ENCODE assay signal across 17 cellular contexts in the genomic region with DNA sequence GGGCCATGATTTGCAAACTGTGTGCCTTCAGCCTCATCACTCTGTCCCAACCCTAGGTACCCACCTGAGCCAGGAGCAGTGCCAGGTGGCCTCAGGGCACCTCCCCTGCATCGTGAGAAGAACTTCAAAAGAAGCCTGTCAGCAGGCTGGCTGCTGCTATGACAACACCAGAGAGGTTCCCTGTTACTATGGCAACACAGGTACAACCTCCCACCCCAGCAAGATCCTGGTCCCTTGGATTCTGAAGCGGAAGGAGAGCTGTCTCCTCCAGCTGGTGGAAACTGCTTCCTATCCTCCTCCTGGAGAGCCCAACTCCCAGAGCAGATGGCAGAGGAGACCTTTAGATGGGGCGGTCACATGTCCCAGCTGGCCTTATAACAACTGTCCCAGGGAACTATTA. TPM values are rescaled to one million over a fixed set of nuclear protein-coding genes. Genes with fewer than 3 reads are reported as not detected.
DNase-seq lines count a peak whose midpoint lies in the region; ATAC-seq, FAIRE-seq and TF ChIP-seq lines count a peak whose summit lies in the region.
"Had no signal": no experiment of that assay in that cellular context is flagged by ENCODE, and none has a peak within 500 bp of the region (broad histone marks: within the 10 kb centered on the region; RNA-seq: fewer than 3 reads in every experiment).

No MANE protein-coding gene starts in this region.

- peak; percentile 10 for DNase-seq in SK-N-SH
- DNase-seq in NCI-H146 (lab: John Stamatoyannopoulos, UW), result peak; percentile 83
- DNase-seq in bronchial epithelial cell (ENCODE audit: low read depth), result no peak
- DNase-seq in psoas muscle, result no peak
- DNase-seq in MG63, result no peak
- DNase-seq in endothelial cell (ENCODE audit: low spot score), result no peak
- DNase-seq in NOMO-1 treated with DMSO at 0.1 percent for 48 hours (lab: John Stamatoyannopoulos, UW; ENCODE audit: unreplicated experiment), result no peak
- DNase-seq: activated T-cell treated with anti-CD3 and anti-CD28 coated beads for 4 hours, NCI-H82 had no signal

- POLR2A ChIA-PET in SK-N-SH (lab: Yijun Ruan, JAX), result no interaction called here

- no peak overlapping the region for H2AFZ ChIP-seq in SK-N-SH (ENCODE audit: low read depth)

- H3K27me3 ChIP-seq in SK-N-SH (ENCODE audit: insufficient read depth) (no peaks in the 10 kb centered on the region), bronchial epithelial cell (ENCODE audit: control insufficient read depth, insufficient read depth, low read length) (no peaks in the 10 kb centered on the region), psoas muscle (ENCODE audit: insufficient read depth in 3 of 3, low read length in 2 of 3) (no peaks in the 10 kb centered on the region), MG63 (no peaks in the 10 kb centered on the region)
- H3K27me3 ChIP-seq: adrenal gland had no signal

- H3K4me2 ChIP-seq in SK-N-SH, result no peak overlapping the region

- no peak for ATAC-seq in SK-N-SH treated with all-trans-retinoic acid at 6 μM for 48 hours
- ATAC-seq in psoas muscle, result no peak
- ATAC-seq: stimulated activated effector memory CD8-positive, alpha-beta T cell treated with anti-CD3 and anti-CD28 coated beads, Interleukin-12 subunit alpha, Interleukin-12 subunit beta, amount 100 ng/mL, for 72 hours; WTC11 had no signal

- no peak for TF ChIP-seq RAD21 in SK-N-SH (IDR thresholded peaks at IDR 0.05; ENCODE audit: low read length)

- no peak for TF ChIP-seq EP300 in SK-N-SH (IDR thresholded peaks at IDR 0.05; ENCODE audit: borderline replicate concordance in 1 of 2, low read depth in 1 of 2, low read length in 1 of 2)

- peaks cover 0 to 8% of the 10 kb centered on the region in 2 experiments; a peak in 1 of 4 replicates for H3K4me1 ChIP-seq in SK-N-SH (ENCODE audit: control insufficient read depth in 1 of 2, insufficient read depth in 2 of 2, low read depth in 1 of 2, low read length in 1 of 2)
- H3K4me1 ChIP-seq in psoas muscle, result peaks cover 37% of the 10 kb centered on the region

- no peak overlapping the region for H3K4me3 Mint-ChIP-seq in endothelial cell (ENCODE audit: unreplicated experiment)
- H3K4me3 Mint-ChIP-seq: dendritic cell treated with granulocyte-macrophage colony-stimulating factor and Interleukin-4, amounts not matched to agents 40 ng/mL and 50 ng/mL, for 4 days; stimulated activated effector memory CD8-positive, alpha-beta T cell treated with anti-CD3 and anti-CD28 coated beads, Interleukin-12 subunit alpha, Interleukin-12 subunit beta, amount 100 ng/mL, for 72 hours; WTC11 had no signal

- no peak overlapping the region for H3K27ac ChIP-seq in SK-N-SH (ENCODE audit: low read depth in 2 of 2, low read length in 1 of 2)
- peak overlapping the region; percentile 4 for H3K27ac ChIP-seq in psoas muscle
- H3K27ac ChIP-seq: adrenal gland, SK-N-MC had no signal

- WGBS in SK-N-SH (ENCODE audit: low lambda C conversion rate), result 100% methylated on average over 2 of the region's 3 CpGs
- 56 to 70% (median 67%) methylated on average over 3 of the region's 3 CpGs for WGBS in psoas muscle, 3 donors

- no peaks in the 10 kb centered on the region for H3K36me3 Mint-ChIP-seq in endothelial cell (ENCODE audit: low read depth, unreplicated experiment)
- H3K36me3 Mint-ChIP-seq: stimulated activated effector memory CD8-positive, alpha-beta T cell treated with anti-CD3 and anti-CD28 coated beads, Interleukin-12 subunit alpha, Interleukin-12 subunit beta, amount 100 ng/mL, for 72 hours; WTC11 had no signal

- peaks cover 3% of the 10 kb centered on the region for H3K4me1 Mint-ChIP-seq in endothelial cell (ENCODE audit: unreplicated experiment)
- H3K4me1 Mint-ChIP-seq: IgD-negative memory B cell had no signal

- no peak overlapping the region for H3K27ac Mint-ChIP-seq in endothelial cell (ENCODE audit: unreplicated experiment)
- H3K27ac Mint-ChIP-seq: dendritic cell treated with granulocyte-macrophage colony-stimulating factor and Interleukin-4, amounts not matched to agents 40 ng/mL and 50 ng/mL, for 4 days; progenitor cell of endocrine pancreas; stimulated activated effector memory CD8-positive, alpha-beta T cell treated with anti-CD3 and anti-CD28 coated beads, Interleukin-12 subunit alpha, Interleukin-12 subunit beta, amount 100 ng/mL, for 72 hours; WTC11 had no signal

- no peaks in the 10 kb centered on the region for H4K20me1 ChIP-seq in SK-N-SH (ENCODE audit: insufficient read depth)

- intact Hi-C loops in psoas muscle (cut with DNase I), result no loop called here

- peak; percentile 40 for FAIRE-seq in bronchial epithelial cell (lab: Jason Lieb, UNC)

- H3K79me2 ChIP-seq in SK-N-SH (ENCODE audit: insufficient read depth), result no peaks in the 10 kb centered on the region

- no peak overlapping the region for H3K9ac ChIP-seq in SK-N-SH

- H3K4me3 ChIP-seq in SK-N-SH (ENCODE audit: low read depth in 2 of 2, low read length in 1 of 2) (no peak overlapping the region), bronchial epithelial cell (ENCODE audit: low read depth, low read length) (no peak overlapping the region), psoas muscle (no peak overlapping the region), MG63 (no peak overlapping the region)
- H3K4me3 ChIP-seq: adrenal gland, SK-N-MC had no signal

- H3K36me3 ChIP-seq in SK-N-SH (replicated peaks in 1 of 2; ENCODE audit: control insufficient read depth in 1 of 2, insufficient read depth in 2 of 2, low read length in 1 of 2), result no peaks in the 10 kb centered on the region
- H3K36me3 ChIP-seq in bronchial epithelial cell (ENCODE audit: control insufficient read depth, insufficient read depth, low read length), result no peaks in the 10 kb centered on the region
- H3K36me3 ChIP-seq in psoas muscle (ENCODE audit: insufficient read depth in 1 of 2, low read depth in 1 of 2), result no peaks in the 10 kb centered on the region
- no peaks in the 10 kb centered on the region for H3K36me3 ChIP-seq in MG63
- H3K36me3 ChIP-seq: adrenal gland had no signal

- no peaks in the 10 kb centered on the region for H3K9me3 Mint-ChIP-seq in endothelial cell (ENCODE audit: unreplicated experiment)
- H3K9me3 Mint-ChIP-seq: dendritic cell treated with granulocyte-macrophage colony-stimulating factor and Interleukin-4, amounts not matched to agents 40 ng/mL and 50 ng/mL, for 4 days; IgD-negative memory B cell; stimulated activated effector memory CD8-positive, alpha-beta T cell treated with anti-CD3 and anti-CD28 coated beads, Interleukin-12 subunit alpha, Interleukin-12 subunit beta, amount 100 ng/mL, for 72 hours; WTC11 had no signal

- CTCF ChIA-PET in SK-N-SH (lab: Yijun Ruan, JAX), result interaction anchor here (1.3 to 7.7 kb wide), 3 partner anchors 14 to 39 kb away, joined by 5 to 56 read pairs (median 5); no protein-coding TSS in a partner anchor

- TF ChIP-seq CTCF in SK-N-SH (IDR thresholded peaks at IDR 0.05) (no peak), bronchial epithelial cell (IDR thresholded peaks at IDR 0.05; ENCODE audit: insufficient read depth, low read length, severe bottlenecking) (no peak), psoas muscle (IDR thresholded peaks at IDR 0.05) (no peak), endothelial cell (IDR thresholded peaks at IDR 0.05; ENCODE audit: unreplicated experiment) (no peak)

- no peaks in the 10 kb centered on the region for H3K9me2 ChIP-seq in SK-N-SH

- no peaks in the 10 kb centered on the region for H3F3A ChIP-seq in SK-N-SH (replicated peaks; ENCODE audit: insufficient read depth)

- H3K9me3 ChIP-seq in SK-N-SH (no peaks in the 10 kb centered on the region), psoas muscle (no peaks in the 10 kb centered on the region), MG63 (no peaks in the 10 kb centered on the region)
- H3K9me3 ChIP-seq: adrenal gland had no signal

- H3K27me3 Mint-ChIP-seq in endothelial cell (ENCODE audit: unreplicated experiment), result peaks cover 7% of the 10 kb centered on the region
- H3K27me3 Mint-ChIP-seq: IgD-negative memory B cell, progenitor cell of endocrine pancreas had no signal

RNA-seq across cellular contexts. Expression of a gene that starts 2.9 kb away (rescaled TPM):
- not detected in 2 replicates for polyA plus RNA-seq in SK-N-SH (2012; rRNA removed)
- polyA plus RNA-seq in SK-N-SH (2012; cell fraction: cytosol; rRNA removed), result 0.01 TPM in 1 of 2 replicates, not detected in the other
- 0.37 and 0.79 TPM in 2 replicates for polyA plus RNA-seq in SK-N-SH (2012; cell fraction: nucleus; rRNA removed)
- not detected in 2 replicates for total RNA-seq in bronchial epithelial cell
- total RNA-seq in psoas muscle, result under 1 TPM in 1 of 4 donors, not detected in 3; 0.29 TPM
- under 1 TPM; 0.18 to 0.52 (median 0.30) TPM for polyA plus RNA-seq in psoas muscle
- total RNA-seq in MG63 (2014; rRNA removed; shearing (Covaris generic); ENCODE audit: low replicate concordance), result not detected in 2 replicates
- total RNA-seq in endothelial cell (ENCODE audit: unreplicated experiment), result not detected
- total RNA-seq: progenitor cell of endocrine pancreas, WTC11 had no signal
- polyA plus RNA-seq: IgD-negative memory B cell had no signal

RNA-seq across cellular contexts. Expression of a gene that starts 14.5 kb away (rescaled TPM):
- polyA plus RNA-seq in SK-N-SH (2012; rRNA removed), result 0.02 TPM in 1 of 2 replicates, not detected in the other
- polyA plus RNA-seq in SK-N-SH (2012; cell fraction: cytosol; rRNA removed), result 0.01 TPM in 1 of 2 replicates, not detected in the other
- 0.05 and 0.12 TPM in 2 replicates for polyA plus RNA-seq in SK-N-SH (2012; cell fraction: nucleus; rRNA removed)
- total RNA-seq in bronchial epithelial cell, result 0.13 TPM in 1 of 2 replicates, not detected in the other
- 10 to 100 TPM in 1 of 4 donors, 1 to 10 TPM in 2, under 1 TPM in 1; 0.53 to 13.9 (median 1.1) TPM for total RNA-seq in psoas muscle
- polyA plus RNA-seq in psoas muscle, result 1 to 10 TPM; 1.1 to 1.3 (median 1.2) TPM
- not detected in 2 replicates for total RNA-seq in MG63 (2014; rRNA removed; shearing (Covaris generic); ENCODE audit: low replicate concordance)
- not detected for total RNA-seq in endothelial cell (ENCODE audit: unreplicated experiment)

RNA-seq across cellular contexts. Expression of a gene that starts 28.4 kb away (rescaled TPM):
- polyA plus RNA-seq in SK-N-SH (2012; rRNA removed) (26.1 and 34.7 TPM in 2 replicates), psoas muscle (10 to 100 TPM; 36.2 to 55.4 (median 53.6) TPM)
- polyA plus RNA-seq in SK-N-SH (2012; cell fraction: cytosol; rRNA removed), result 17.2 and 22.7 TPM in 2 replicates
- 28.2 and 44.0 TPM in 2 replicates for polyA plus RNA-seq in SK-N-SH (2012; cell fraction: nucleus; rRNA removed)
- total RNA-seq in bronchial epithelial cell (7.4 TPM in 2 replicates), psoas muscle (10 to 100 TPM; 24.8 to 43.9 (median 30.1) TPM), endothelial cell (ENCODE audit: unreplicated experiment) (15.5 TPM)
- total RNA-seq in MG63 (2014; rRNA removed; shearing (Covaris generic); ENCODE audit: low replicate concordance), result 9.7 and 11.4 TPM in 2 replicates

RNA-seq across cellular contexts. Expression of a gene that starts 36.1 kb away (rescaled TPM):
- polyA plus RNA-seq in SK-N-SH (2012; rRNA removed) (44.0 and 58.9 TPM in 2 replicates), psoas muscle (100 to 1,000 TPM in 1 of 3 donors, 10 to 100 TPM in 2; 56.9 to 109 (median 67.4) TPM)
- polyA plus RNA-seq in SK-N-SH (2012; cell fraction: cytosol; rRNA removed), result 36.1 and 49.0 TPM in 2 replicates
- polyA plus RNA-seq in SK-N-SH (2012; cell fraction: nucleus; rRNA removed), result 55.2 and 72.4 TPM in 2 replicates
- total RNA-seq in bronchial epithelial cell (30.2 and 36.1 TPM in 2 replicates), psoas muscle (10 to 100 TPM; 45.7 to 71.7 (median 63.0) TPM), endothelial cell (ENCODE audit: unreplicated experiment) (163 TPM)
- total RNA-seq in MG63 (2014; rRNA removed; shearing (Covaris generic); ENCODE audit: low replicate concordance), result 94.4 and 98.0 TPM in 2 replicates

RNA-seq across cellular contexts. Expression of a gene that starts 43.7 kb away (rescaled TPM):
- 38.0 and 52.7 TPM in 2 replicates for polyA plus RNA-seq in SK-N-SH (2012; rRNA removed)
- 33.3 and 44.2 TPM in 2 replicates for polyA plus RNA-seq in SK-N-SH (2012; cell fraction: cytosol; rRNA removed)
- 23.4 and 25.2 TPM in 2 replicates for polyA plus RNA-seq in SK-N-SH (2012; cell fraction: nucleus; rRNA removed)
- total RNA-seq in bronchial epithelial cell, result 7.6 and 7.7 TPM in 2 replicates
- total RNA-seq in psoas muscle, result 10 to 100 TPM; 70.2 to 73.4 (median 71.5) TPM
- 100 to 1,000 TPM in 1 of 3 donors, 10 to 100 TPM in 2; 69.2 to 130 (median 78.1) TPM for polyA plus RNA-seq in psoas muscle
- total RNA-seq in MG63 (2014; rRNA removed; shearing (Covaris generic); ENCODE audit: low replicate concordance), result 16.6 and 17.6 TPM in 2 replicates
- total RNA-seq in endothelial cell (ENCODE audit: unreplicated experiment), result 95.1 TPM

Comparison
In these comparisons a context has a peak if more than half of its experiments do, and no peak if none do; other contexts are left out.
1. DNase-seq: peak in SK-N-SH (single experiment) and NCI-H146 (single experiment); none in bronchial epithelial cell (single experiment), psoas muscle (0 of 2), MG63 (single experiment), endothelial cell (single experiment) and NOMO-1 treated with DMSO at 0.1 percent for 48 hours (single experiment).